ENCODE assay signal across 8 cellular contexts in the genomic region with DNA sequence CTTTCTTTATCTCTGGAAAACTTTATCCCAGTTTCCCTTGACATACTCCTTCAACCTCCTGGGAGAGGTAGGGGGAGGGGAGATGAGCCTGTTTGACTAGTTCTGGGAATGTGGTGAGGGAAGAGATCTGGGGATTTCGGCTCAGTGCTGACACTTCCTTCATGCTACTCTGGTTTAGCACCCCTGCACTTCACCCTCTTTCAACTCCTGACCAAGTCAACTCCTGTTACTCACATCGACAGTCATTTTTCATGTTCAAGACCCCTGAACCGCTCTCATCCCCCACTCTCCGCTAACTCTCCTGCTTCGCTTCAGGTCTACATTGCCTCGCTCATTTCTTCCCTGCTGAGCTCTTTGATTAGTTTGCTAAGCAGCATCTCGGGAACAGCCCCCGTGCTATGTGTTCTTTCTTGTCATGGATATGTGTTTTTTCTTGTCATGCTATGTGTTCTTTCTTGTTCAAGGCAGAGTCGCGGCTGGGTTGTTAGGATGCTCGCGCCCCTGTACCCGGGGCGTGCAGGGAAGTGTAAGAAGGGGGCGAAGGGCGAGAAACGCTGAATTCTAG. TPM values are rescaled to one million over a fixed set of nuclear protein-coding genes. Genes with fewer than 3 reads are reported as not detected.
DNase-seq lines count a peak whose midpoint lies in the region; ATAC-seq and TF ChIP-seq lines count a peak whose summit lies in the region.

No MANE protein-coding gene starts in this region.

- no peak for TF ChIP-seq CTCF in body of pancreas (IDR thresholded peaks at IDR 0.05)

- H3K9me3 ChIP-seq in body of pancreas: no peaks in the 10 kb centered on the region

- no peaks in the 10 kb centered on the region for H3K9me3 Mint-ChIP-seq in T-cell

- H3K4me3 ChIP-seq in body of pancreas (peak overlapping the region in 1 of 2 donors; percentile 10), skin epidermis (peak overlapping the region; percentile 39 to 62 (median 52))

- H3K27me3 Mint-ChIP-seq in T-cell: peaks cover 0 to 2% of the 10 kb centered on the region in 2 donors

- H3K36me3 Mint-ChIP-seq in T-cell: no peaks in the 10 kb centered on the region

- TF ChIP-seq EP300 in Ishikawa (IDR thresholded peaks at IDR 0.05; ENCODE audit: borderline replicate concordance): no peak

- H3K27ac Mint-ChIP-seq in T-cell: peak overlapping the region; percentile 87 to 89

- TF ChIP-seq POLR2A in body of pancreas (IDR thresholded peaks at IDR 0.05): peak in 2 of 3 donors; percentile 7 to 20

- WGBS in body of pancreas, 2 donors: 1 to 3% methylated on average over 17 of the region's 17 CpGs

- H3K4me1 ChIP-seq in body of pancreas: peaks cover 34% of the 10 kb centered on the region

- peak in 8 of 14 donors; percentile 40 to 71 (median 59) for DNase-seq in C1 segment of cervical spinal cord (lab: John Stamatoyannopoulos, UW)
- peak in 20 of 34 experiments; percentile 4 to 53 (median 26) for DNase-seq in T-cell
- DNase-seq in body of pancreas: peak; percentile 22 to 42 (median 39)
- peak; percentile 52 for DNase-seq in iPS-NIHi7 (ENCODE audit: extremely low spot score)

- ATAC-seq in GM21360 (IDR thresholded peaks at IDR 0.05; ENCODE audit: unreplicated experiment) (peak; percentile 25), T-cell (replicated peaks in 1 of 4) (peak; percentile 12 to 31 (median 22)), body of pancreas (peak; percentile 49), HG03469 (IDR thresholded peaks at IDR 0.05; ENCODE audit: unreplicated experiment) (no peak)

- H3K27ac ChIP-seq in body of pancreas (peak overlapping the region; percentile 26 to 80 (median 70)), skin epidermis (peak overlapping the region in 19 of 21 experiments; percentile 23 to 87 (median 68))

- CTCF ChIA-PET in T-cell (lab: Charles Lee): interaction anchor here (0.7 to 3.5 kb wide), 8 partner anchors 41 to 103 kb away, joined by 3 to 21 read pairs (median 4); no protein-coding TSS in a partner anchor

- no peak for TF ChIP-seq RAD21 in Ishikawa (IDR thresholded peaks at IDR 0.05; ENCODE audit: low read depth)

- peaks cover 53 to 56% (median 55%) of the 10 kb centered on the region in 3 donors for H3K4me1 Mint-ChIP-seq in T-cell

- POLR2A ChIA-PET in T-cell (lab: Charles Lee): no interaction called here

- peak overlapping the region; percentile 83 to 88 (median 85) for H3K4me3 Mint-ChIP-seq in T-cell

- no peaks in the 10 kb centered on the region for H3K36me3 ChIP-seq in body of pancreas (replicated peaks in 1 of 2; ENCODE audit: insufficient read depth in 1 of 2, low read depth in 2 of 2)

- H3K27me3 ChIP-seq in body of pancreas: no peaks in the 10 kb centered on the region

- intact Hi-C loops in body of pancreas (cut with DNase I): no loop called here

TF ChIP-seq in Ishikawa, 13 proteins besides CTCF, POLR2A, EP300 and RAD21:
- TF ChIP-seq EGR1 (IDR thresholded peaks at IDR 0.05): no peak
- no peak for TF ChIP-seq CEBPB (IDR thresholded peaks at IDR 0.05)
- TF ChIP-seq ZBTB7A (IDR thresholded peaks at IDR 0.05; ENCODE audit: low read depth): no peak
- no peak for TF ChIP-seq TCF12 (IDR thresholded peaks at IDR 0.05; ENCODE audit: low read depth)
- no peak for TF ChIP-seq CREB1 (IDR thresholded peaks at IDR 0.05; ENCODE audit: low read depth)
- TF ChIP-seq TEAD4 (IDR thresholded peaks at IDR 0.05): peak; percentile 35
- TF ChIP-seq NFIC (IDR thresholded peaks at IDR 0.05): no peak
- TF ChIP-seq MAX (IDR thresholded peaks at IDR 0.05): peak; percentile 8; the same call in 1 of the 2 replicates
- no peak for TF ChIP-seq YY1 (IDR thresholded peaks at IDR 0.05; ENCODE audit: low read depth)
- TF ChIP-seq, protein P1, sequence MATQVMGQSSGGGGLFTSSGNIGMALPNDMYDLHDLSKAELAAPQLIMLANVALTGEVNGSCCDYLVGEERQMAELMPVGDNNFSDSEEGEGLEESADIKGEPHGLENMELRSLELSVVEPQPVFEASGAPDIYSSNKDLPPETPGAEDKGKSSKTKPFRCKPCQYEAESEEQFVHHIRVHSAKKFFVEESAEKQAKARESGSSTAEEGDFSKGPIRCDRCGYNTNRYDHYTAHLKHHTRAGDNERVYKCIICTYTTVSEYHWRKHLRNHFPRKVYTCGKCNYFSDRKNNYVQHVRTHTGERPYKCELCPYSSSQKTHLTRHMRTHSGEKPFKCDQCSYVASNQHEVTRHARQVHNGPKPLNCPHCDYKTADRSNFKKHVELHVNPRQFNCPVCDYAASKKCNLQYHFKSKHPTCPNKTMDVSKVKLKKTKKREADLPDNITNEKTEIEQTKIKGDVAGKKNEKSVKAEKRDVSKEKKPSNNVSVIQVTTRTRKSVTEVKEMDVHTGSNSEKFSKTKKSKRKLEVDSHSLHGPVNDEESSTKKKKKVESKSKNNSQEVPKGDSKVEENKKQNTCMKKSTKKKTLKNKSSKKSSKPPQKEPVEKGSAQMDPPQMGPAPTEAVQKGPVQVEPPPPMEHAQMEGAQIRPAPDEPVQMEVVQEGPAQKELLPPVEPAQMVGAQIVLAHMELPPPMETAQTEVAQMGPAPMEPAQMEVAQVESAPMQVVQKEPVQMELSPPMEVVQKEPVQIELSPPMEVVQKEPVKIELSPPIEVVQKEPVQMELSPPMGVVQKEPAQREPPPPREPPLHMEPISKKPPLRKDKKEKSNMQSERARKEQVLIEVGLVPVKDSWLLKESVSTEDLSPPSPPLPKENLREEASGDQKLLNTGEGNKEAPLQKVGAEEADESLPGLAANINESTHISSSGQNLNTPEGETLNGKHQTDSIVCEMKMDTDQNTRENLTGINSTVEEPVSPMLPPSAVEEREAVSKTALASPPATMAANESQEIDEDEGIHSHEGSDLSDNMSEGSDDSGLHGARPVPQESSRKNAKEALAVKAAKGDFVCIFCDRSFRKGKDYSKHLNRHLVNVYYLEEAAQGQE (IDR thresholded peaks at IDR 0.05; ENCODE audit: low read depth): no peak
- no peak for TF ChIP-seq FOXM1 (IDR thresholded peaks at IDR 0.05; ENCODE audit: borderline replicate concordance, low read depth)
- TF ChIP-seq TAF1 (IDR thresholded peaks at IDR 0.05; ENCODE audit: low read depth): no peak
- TF ChIP-seq USF1 (IDR thresholded peaks at IDR 0.05): no peak

RNA-seq across cellular contexts. Expression of gene TRIM27, which starts 16.6 kb away (rescaled TPM):
- total RNA-seq in T-cell (10 to 100 TPM; 27.2 to 91.7 (median 86.9) TPM), body of pancreas (10 to 100 TPM; 56.3 to 69.2 TPM)
